Comparison of ENCODE assay signal across 1 cellular context in the genomic region with DNA sequence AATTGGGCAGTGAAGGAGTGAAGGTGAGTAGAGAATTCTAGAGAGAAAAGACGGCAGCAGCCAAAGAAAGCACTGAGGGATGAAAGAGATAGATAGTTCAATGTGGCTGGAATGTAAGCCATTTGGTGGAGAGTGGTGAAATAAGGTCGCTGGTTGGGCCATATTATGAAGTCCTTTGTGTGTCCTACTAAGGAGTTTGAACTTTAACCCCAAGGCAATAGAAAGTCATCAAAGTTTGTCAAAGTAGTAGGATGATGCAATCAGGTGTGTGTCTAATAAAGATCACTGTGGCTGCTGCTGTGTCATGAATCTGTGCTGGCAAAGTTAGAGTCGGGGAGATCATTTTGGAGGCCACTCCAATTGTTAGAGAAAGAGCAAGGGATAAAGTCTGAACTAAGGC.
TF ChIP-seq lines count a peak whose summit lies in the region.

No MANE protein-coding gene starts in this region.

TF ChIP-seq in HepG2, 621 proteins besides CTCF, POLR2A, EP300 and RAD21 (continued from another document and continues in another):
- peak; percentile 43 for TF ChIP-seq ZBTB40 (IDR thresholded peaks at IDR 0.05)
- TF ChIP-seq ZBTB40 (CRISPR knock-in tag; IDR thresholded peaks at IDR 0.05), result peak; percentile 93; the same call in 1 of the 2 replicates
- TF ChIP-seq PCBP2 (optimal IDR thresholded peaks at IDR 0.05; ENCODE audit: low read depth, low read length, poor library complexity, severe bottlenecking), result no peak
- TF ChIP-seq TGIF2 (CRISPR knock-in tag; IDR thresholded peaks at IDR 0.05), result peak; percentile 49; the same call in 1 of the 2 replicates
- TF ChIP-seq ZNF292 (CRISPR knock-in tag; IDR thresholded peaks at IDR 0.05; ENCODE audit: borderline replicate concordance, low read depth), result no peak; the same call in 1 of the 2 replicates
- TF ChIP-seq SAP130 (CRISPR knock-in tag; IDR thresholded peaks at IDR 0.05; ENCODE audit: low read depth), result peak; percentile 88
- TF ChIP-seq RERE (CRISPR knock-in tag; IDR thresholded peaks at IDR 0.05; ENCODE audit: low read depth), result 0 out of 2 replicates have a peak, but pooled peaks have one; percentile 59
- peak; percentile 85 for TF ChIP-seq NCOA2 (CRISPR knock-in tag; IDR thresholded peaks at IDR 0.05)
- no peak for TF ChIP-seq REXO4 (CRISPR knock-in tag; IDR thresholded peaks at IDR 0.05; ENCODE audit: borderline replicate concordance)
- TF ChIP-seq ZNF549 (CRISPR knock-in tag; IDR thresholded peaks at IDR 0.05), result no peak
- no peak for TF ChIP-seq ZXDC (CRISPR knock-in tag; IDR thresholded peaks at IDR 0.05)
- TF ChIP-seq ZNF225 (CRISPR knock-in tag; IDR thresholded peaks at IDR 0.05), result no peak
- no peak for TF ChIP-seq ZNF337 (CRISPR knock-in tag; IDR thresholded peaks at IDR 0.05; ENCODE audit: borderline replicate concordance, low read depth)
- TF ChIP-seq ZNF207 (IDR thresholded peaks at IDR 0.05; ENCODE audit: borderline replicate concordance), result no peak
- no peak for TF ChIP-seq ZNF143 (CRISPR knock-in tag; IDR thresholded peaks at IDR 0.05)
- peak; percentile 64 for TF ChIP-seq TBL1XR1 (IDR thresholded peaks at IDR 0.05; ENCODE audit: borderline replicate concordance, low read length, partially characterized antibody)
- peak; percentile 54; the same call in 1 of the 2 replicates for TF ChIP-seq KMT2B (CRISPR knock-in tag; IDR thresholded peaks at IDR 0.05)
- peak; percentile 41; the same call in 1 of the 2 replicates for TF ChIP-seq DRAP1 (CRISPR knock-in tag; IDR thresholded peaks at IDR 0.05)
- TF ChIP-seq ZNF496 (CRISPR knock-in tag; IDR thresholded peaks at IDR 0.05; ENCODE audit: insufficient replicate concordance), result no peak
- TF ChIP-seq ZKSCAN1 (IDR thresholded peaks at IDR 0.05; ENCODE audit: low read length), result peak; percentile 89
- no peak for TF ChIP-seq NR0B2 (CRISPR knock-in tag; IDR thresholded peaks at IDR 0.05)
- TF ChIP-seq ZBTB44 (CRISPR knock-in tag; IDR thresholded peaks at IDR 0.05), result no peak
- no peak for TF ChIP-seq ZNF761 (CRISPR knock-in tag; conservative IDR thresholded peaks at IDR 0.05)
- TF ChIP-seq RCOR2 (CRISPR knock-in tag; IDR thresholded peaks at IDR 0.05), result peak; percentile 67; the same call in 1 of the 2 replicates
- no peak for TF ChIP-seq NFE2 (CRISPR knock-in tag; IDR thresholded peaks at IDR 0.05)
- no peak for TF ChIP-seq HIVEP1 (CRISPR knock-in tag; IDR thresholded peaks at IDR 0.05)
- peak; percentile 29; the same call in 1 of the 2 replicates for TF ChIP-seq FOXO1 (CRISPR knock-in tag; IDR thresholded peaks at IDR 0.05)
- no peak for TF ChIP-seq ZSCAN9 (CRISPR knock-in tag; IDR thresholded peaks at IDR 0.05; ENCODE audit: borderline replicate concordance)
- peak; percentile 45; the same call in 1 of the 2 replicates for TF ChIP-seq FOXJ3 (CRISPR knock-in tag; IDR thresholded peaks at IDR 0.05; ENCODE audit: borderline replicate concordance)
- peak; percentile 66; the same call in 1 of the 2 replicates for TF ChIP-seq ZNF792 (CRISPR knock-in tag; IDR thresholded peaks at IDR 0.05)
- no peak for TF ChIP-seq MTERF4 (CRISPR knock-in tag; IDR thresholded peaks at IDR 0.05)
- TF ChIP-seq ZNF766 (CRISPR knock-in tag; IDR thresholded peaks at IDR 0.05; ENCODE audit: borderline replicate concordance), result no peak
- TF ChIP-seq NR3C1 (CRISPR knock-in tag; IDR thresholded peaks at IDR 0.05), result no peak
